In the genomic region with DNA sequence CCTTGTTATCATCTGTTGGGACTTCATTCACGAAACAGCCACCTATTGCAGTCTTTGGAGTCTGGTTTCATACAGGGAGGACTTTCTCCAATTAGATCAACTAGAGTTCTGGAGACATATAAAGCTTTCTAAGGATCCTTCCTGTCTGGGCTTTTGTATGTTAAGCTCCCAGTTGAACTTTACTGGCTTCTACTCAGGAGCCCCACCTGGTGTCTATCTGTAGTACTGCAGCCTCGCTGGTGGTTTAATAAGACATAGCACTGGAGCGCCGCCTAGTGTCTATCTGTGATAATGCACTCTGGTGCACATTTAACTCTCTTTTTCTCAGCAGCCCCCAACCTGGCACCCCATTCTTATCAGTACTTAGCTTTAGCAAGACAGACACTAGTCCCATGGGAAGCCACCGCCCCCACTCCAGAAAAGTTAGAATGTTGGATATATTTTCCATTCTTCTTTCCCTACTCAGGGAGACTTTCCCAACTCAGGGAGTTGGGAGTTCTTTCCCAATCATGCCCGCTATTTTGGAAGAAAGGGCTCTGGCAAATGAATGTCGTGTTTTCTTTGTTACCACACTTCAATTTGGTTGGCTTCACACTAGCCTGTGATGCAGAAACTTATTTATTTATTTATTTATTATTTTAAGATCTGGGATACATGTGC, we compare ENCODE assay signal across 8 cellular contexts. TPM values are rescaled to one million over a fixed set of nuclear protein-coding genes. Genes with fewer than 3 reads are reported as not detected.
DNase-seq lines count a peak whose midpoint lies in the region; ATAC-seq and TF ChIP-seq lines count a peak whose summit lies in the region.

No MANE protein-coding gene starts in this region.

- no peaks in the 10 kb centered on the region for H3K27me3 ChIP-seq in left lung

- TF ChIP-seq CTCF in left lung (IDR thresholded peaks at IDR 0.05), result peak; percentile 87 to 100

- intact Hi-C loops in left lung (cut with DNase I), result loop anchor here in 1 of 2 donors (5.0 kb wide), 1 partner anchor 82 kb away; no protein-coding TSS in a partner anchor

- DNase-seq in DMS153 treated with DMSO at 0.1 percent for 48 hours (lab: John Stamatoyannopoulos, UW; ENCODE audit: unreplicated experiment) (peak; percentile 17), HEK293T (ENCODE audit: extremely low spot score) (peak; percentile 84), NCI-H2227 (lab: John Stamatoyannopoulos, UW; ENCODE audit: unreplicated experiment) (peak; percentile 93), cerebellum (ENCODE audit: low spot score) (peak; percentile 2), left lung (peak; percentile 53 to 83)
- peak; percentile 66 for DNase-seq in activated CD4-positive, alpha-beta T cell treated with anti-CD3 and anti-CD28 coated beads for 1 hour
- DNase-seq in stimulated activated CD4-positive, alpha-beta T cell treated with anti-CD3 and anti-CD28 coated beads, TNF-alpha, amount 100 ng/mL, for 48 hours (ENCODE audit: low read depth in 3 of 3), result peak; percentile 65 to 87 (median 76)

- H3K4me3 ChIP-seq in left lung, result no peak overlapping the region

- CTCF ChIA-PET in HEK293T (lab: Yijun Ruan, JAX), result interaction anchor here (0.5 to 5.6 kb wide), 34 partner anchors 8 to 357 kb away, joined by 3 to 83 read pairs (median 4); partner anchors contain the start of gene SYTL4

- ATAC-seq in left lung, result peak; percentile 100
- ATAC-seq in GM21367 (IDR thresholded peaks at IDR 0.05; ENCODE audit: unreplicated experiment), result no peak

- H3K27ac ChIP-seq in left lung, result no peak overlapping the region

- POLR2A ChIA-PET in HEK293T (lab: Yijun Ruan, JAX), result no interaction called here

- no peaks in the 10 kb centered on the region for H3K36me3 ChIP-seq in left lung

- no peaks in the 10 kb centered on the region for H3K9me3 ChIP-seq in left lung

- no peaks in the 10 kb centered on the region for H3K4me1 ChIP-seq in left lung

TF ChIP-seq in HEK293T, 16 proteins besides CTCF, POLR2A, EP300 and RAD21:
- TF ChIP-seq L3MBTL2 (conservative IDR thresholded peaks at IDR 0.05) (no peak), BHLHE40 (IDR thresholded peaks at IDR 0.05; ENCODE audit: borderline replicate concordance) (no peak), TARDBP (IDR thresholded peaks at IDR 0.05) (no peak), FOXM1 (IDR thresholded peaks at IDR 0.05; ENCODE audit: borderline replicate concordance) (no peak), FOXK2 (IDR thresholded peaks at IDR 0.05) (no peak), SP1 (IDR thresholded peaks at IDR 0.05) (no peak), HDGF (IDR thresholded peaks at IDR 0.05; ENCODE audit: borderline replicate concordance) (no peak)
- TF ChIP-seq, protein P1, sequence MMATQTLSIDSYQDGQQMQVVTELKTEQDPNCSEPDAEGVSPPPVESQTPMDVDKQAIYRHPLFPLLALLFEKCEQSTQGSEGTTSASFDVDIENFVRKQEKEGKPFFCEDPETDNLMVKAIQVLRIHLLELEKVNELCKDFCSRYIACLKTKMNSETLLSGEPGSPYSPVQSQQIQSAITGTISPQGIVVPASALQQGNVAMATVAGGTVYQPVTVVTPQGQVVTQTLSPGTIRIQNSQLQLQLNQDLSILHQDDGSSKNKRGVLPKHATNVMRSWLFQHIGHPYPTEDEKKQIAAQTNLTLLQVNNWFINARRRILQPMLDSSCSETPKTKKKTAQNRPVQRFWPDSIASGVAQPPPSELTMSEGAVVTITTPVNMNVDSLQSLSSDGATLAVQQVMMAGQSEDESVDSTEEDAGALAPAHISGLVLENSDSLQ (IDR thresholded peaks at IDR 0.05), result no peak
TF ChIP-seq in HEK293T: peak in this region for 0.

RNA-seq across cellular contexts. Expression of gene SYTL4, which starts 36.9 kb away (rescaled TPM):
- 3.4 TPM for total RNA-seq in cerebellum
- 1 to 10 TPM; 8.8 to 9.7 TPM for total RNA-seq in left lung

RNA-seq across cellular contexts. Expression of gene CSTF2, which starts 51.4 kb away (rescaled TPM):
- 10.6 TPM for total RNA-seq in cerebellum
- 10 to 100 TPM; 17.2 to 17.6 TPM for total RNA-seq in left lung

Comparison
In these comparisons a context has a peak if more than half of its experiments do, and no peak if none do; other contexts are left out.
1. DNase-seq: peak in every context shown above with its lines; median percentile 93 in NCI-H2227; 84 in HEK293T; 76 in stimulated activated CD4-positive, alpha-beta T cell treated with anti-CD3 and anti-CD28 coated beads, TNF-alpha, amount 100 ng/mL, for 48 hours; 68 in left lung; 66 in activated CD4-positive, alpha-beta T cell treated with anti-CD3 and anti-CD28 coated beads for 1 hour; 17 in DMS153 treated with DMSO at 0.1 percent for 48 hours; 2 in cerebellum.